ENCODE assay signal across 19 cellular contexts in the genomic region with DNA sequence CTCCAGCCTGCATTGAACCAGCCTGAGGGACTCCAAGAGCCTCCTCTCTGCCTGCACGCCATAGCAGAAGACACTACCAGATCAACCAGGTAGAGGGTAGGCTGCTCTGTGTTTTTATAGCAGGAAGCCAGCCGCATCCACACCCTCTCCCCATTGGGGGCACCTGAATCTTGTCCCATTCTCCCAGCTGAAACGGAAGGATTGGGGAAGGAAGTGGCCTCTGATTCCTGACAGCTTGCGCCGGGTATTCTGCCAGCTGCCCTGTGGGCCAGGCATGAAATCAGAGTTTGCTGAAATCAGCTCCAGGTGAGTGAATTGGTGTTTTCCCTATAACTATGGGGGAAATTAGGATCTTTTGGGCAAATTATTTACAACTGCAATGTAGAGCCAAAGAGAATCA. TPM values are rescaled to one million over a fixed set of nuclear protein-coding genes. Genes with fewer than 3 reads are reported as not detected.
DNase-seq lines count a peak whose midpoint lies in the region; ATAC-seq and TF ChIP-seq lines count a peak whose summit lies in the region.
"Had no signal": no experiment of that assay in that cellular context is flagged by ENCODE, and none has a peak within 500 bp of the region (broad histone marks: within the 10 kb centered on the region; RNA-seq: fewer than 3 reads in every experiment).

TSS of gene ZP2 (minus strand) at position 89 of the 400 bp plus-strand sequence. CDS start at position 62, 27 bp downstream.

- intact Hi-C loops in IMR-90 (cut with micrococcal nuclease) (no loop called here), colonic mucosa (cut with DNase I) (no loop called here)

- CTCF ChIA-PET in IMR-90 (lab: Yijun Ruan, JAX): no interaction called here

- H3K27me3 ChIP-seq in IMR-90 (ENCODE audit: control insufficient read depth, insufficient read depth, low read length) (peaks cover 22% of the 10 kb centered on the region), colonic mucosa (no peaks in the 10 kb centered on the region)

- no peak within 1 kb of the TSS for H3K18ac ChIP-seq in IMR-90 (ENCODE audit: low read depth, low read length)

- H3K9me3 Mint-ChIP-seq in neural crest cell: no peaks in the 10 kb centered on the region
- H3K9me3 Mint-ChIP-seq: CD4-positive, alpha-beta memory T cell; H9 had no signal

- H3K4me1 Mint-ChIP-seq in neural crest cell: no peaks in the 10 kb centered on the region
- H3K4me1 Mint-ChIP-seq: CD4-positive, alpha-beta memory T cell had no signal

- H3K4me3 ChIP-seq in IMR-90 (ENCODE audit: insufficient read depth, low read depth, low read length) (no peak within 1 kb of the TSS), colonic mucosa (no peak within 1 kb of the TSS)
- H3K4me3 ChIP-seq: GM23248 had no signal

- no peak for TF ChIP-seq POLR2A in IMR-90 (IDR thresholded peaks at IDR 0.05; ENCODE audit: low read depth, low read length)

- dilution Hi-C loops in IMR-90 (cut with HindIII; ENCODE audit: low sequenced_read_pairs, unreplicated experiment): no loop called here

- TF ChIP-seq CTCF in IMR-90 (conservative IDR thresholded peaks at IDR 0.05; ENCODE audit: low read depth, low read length) (no peak), neural crest cell (conservative IDR thresholded peaks at IDR 0.05) (no peak), colonic mucosa (IDR thresholded peaks at IDR 0.05) (no peak)

- POLR2A ChIA-PET in IMR-90 (lab: Charles Lee; ENCODE audit: unreplicated experiment): no interaction called here

- H3K14ac ChIP-seq in IMR-90 (replicated peaks; ENCODE audit: low read depth, low read length): no peak within 1 kb of the TSS

- H2AK9ac ChIP-seq in IMR-90 (replicated peaks; ENCODE audit: low read depth, low read length, poor library complexity): peak within 1 kb of the TSS; percentile 25

- no peak within 1 kb of the TSS for H2AFZ ChIP-seq in IMR-90 (replicated peaks; ENCODE audit: low read length, poor library complexity)
- H2AFZ ChIP-seq: GM23248 had no signal

- no peak within 1 kb of the TSS for H2BK20ac ChIP-seq in IMR-90 (ENCODE audit: low read depth, low read length)

- H3K56ac ChIP-seq in IMR-90 (ENCODE audit: extremely low read depth, insufficient read depth, low read length): no peak within 1 kb of the TSS

- H3K4ac ChIP-seq in IMR-90 (ENCODE audit: low read depth, low read length): no peak within 1 kb of the TSS

- H3K36me3 ChIP-seq in IMR-90 (ENCODE audit: control insufficient read depth, insufficient read depth, low read length) (no peaks in the 10 kb centered on the region), colonic mucosa (no peaks in the 10 kb centered on the region)

- no peak for TF ChIP-seq RAD21 in IMR-90 (IDR thresholded peaks at IDR 0.05; ENCODE audit: low read length)

- no peak within 1 kb of the TSS for H3K4me3 Mint-ChIP-seq in neural crest cell
- H3K4me3 Mint-ChIP-seq: CD4-positive, alpha-beta memory T cell; H9 had no signal

- H3K27ac Mint-ChIP-seq in neural crest cell (ENCODE audit: unreplicated experiment): peak within 1 kb of the TSS; percentile 93
- H3K27ac Mint-ChIP-seq: CD4-positive, alpha-beta memory T cell; H9 had no signal

- H3K4me1 ChIP-seq in IMR-90 (ENCODE audit: control insufficient read depth, insufficient read depth, low read length) (no peaks in the 10 kb centered on the region), colonic mucosa (no peaks in the 10 kb centered on the region)

- H2BK5ac ChIP-seq in IMR-90 (ENCODE audit: low read depth, low read length, poor library complexity, severe bottlenecking): no peak within 1 kb of the TSS

- no peaks in the 10 kb centered on the region for H3K79me1 ChIP-seq in IMR-90 (ENCODE audit: low read depth in 1 of 2, low read length in 2 of 2)

- ATAC-seq in IMR-90 (ENCODE audit: low read depth): no peak
- ATAC-seq: HCT116 had no signal

- peaks cover 11% of the 10 kb centered on the region for H3K27me3 Mint-ChIP-seq in neural crest cell (ENCODE audit: low read depth)

- no peak for DNase-seq in IMR-90
- peak; percentile 27 to 81 for DNase-seq in cerebellar nuclear complex (lab: John Stamatoyannopoulos, UW)
- no peak for DNase-seq in neural crest cell (ENCODE audit: low read depth, low spot score)
- DNase-seq in HuH-7.5 (ENCODE audit: low spot score): no peak
- DNase-seq in activated CD4-positive, alpha-beta T cell treated with anti-CD3 and anti-CD28 coated beads for 4 hours: no peak
- DNase-seq in colonic mucosa: no peak
- DNase-seq: Calu3; CD4-positive, alpha-beta memory T cell; COR-L47; DMS53; DMS79 treated with DMSO at 0.1 percent for 48 hours; GM23248; H9 had no signal

- H4K5ac ChIP-seq in IMR-90 (ENCODE audit: low read depth, low read length): no peak within 1 kb of the TSS

- H3K4me2 ChIP-seq in IMR-90 (ENCODE audit: low read depth, low read length): no peak within 1 kb of the TSS

- H4K20me1 ChIP-seq in IMR-90 (ENCODE audit: insufficient read depth, low read length): no peaks in the 10 kb centered on the region

- no peak within 1 kb of the TSS for H3K9ac ChIP-seq in IMR-90 (ENCODE audit: low read depth, low read length)
- no peak within 1 kb of the TSS for H3K9ac ChIP-seq in colonic mucosa (ENCODE audit: low read depth in 2 of 2, low read length in 2 of 2)
- H3K9ac ChIP-seq: GM23248 had no signal

- BruUV-seq in IMR-90 (replicated peaks; lab: Mats Ljungman, UMichigan): no TSS peak

- H2BK120ac ChIP-seq in IMR-90 (ENCODE audit: low read depth, low read length): no peak within 1 kb of the TSS

- H3K9me3 ChIP-seq in IMR-90 (ENCODE audit: control insufficient read depth, insufficient read depth, low read length): no peaks in the 10 kb centered on the region
- no peaks in the 10 kb centered on the region for H3K9me3 ChIP-seq in colonic mucosa

- no CpG with 5 or more reads among the region's 5 CpGs for WGBS in IMR-90 (ENCODE audit: extremely low coverage in 2 of 2, insufficient read length in 1 of 2), 2 experiments

- H3K36me3 Mint-ChIP-seq in neural crest cell (ENCODE audit: low read depth): no peaks in the 10 kb centered on the region
- H3K36me3 Mint-ChIP-seq: CD4-positive, alpha-beta memory T cell had no signal

- H4K91ac ChIP-seq in IMR-90 (ENCODE audit: insufficient read depth, low read depth, low read length): no peak within 1 kb of the TSS

- no peaks in the 10 kb centered on the region for H3K9me1 ChIP-seq in IMR-90 (ENCODE audit: insufficient read depth, low read length)

- H3K23ac ChIP-seq in IMR-90 (ENCODE audit: low read depth, low read length): no peak within 1 kb of the TSS

- H2AK5ac ChIP-seq in IMR-90 (ENCODE audit: low read depth, low read length): no peak within 1 kb of the TSS

- H3K27ac ChIP-seq in IMR-90 (ENCODE audit: insufficient read depth, low read length): no peak within 1 kb of the TSS
- H3K27ac ChIP-seq in colonic mucosa: no peak within 1 kb of the TSS
- H3K27ac ChIP-seq: GM23248 had no signal

- in situ Hi-C loops in IMR-90 (cut with MboI; ENCODE audit: low sequenced_read_pairs): no loop called here

- H2BK15ac ChIP-seq in IMR-90 (ENCODE audit: low read depth, low read length): no peak within 1 kb of the TSS

- H4K8ac ChIP-seq in IMR-90 (ENCODE audit: low read depth in 2 of 2, low read length in 2 of 2): no peak within 1 kb of the TSS

TF ChIP-seq in IMR-90, 13 proteins besides CTCF, POLR2A, EP300 and RAD21:
- TF ChIP-seq RCOR1 (IDR thresholded peaks at IDR 0.05; ENCODE audit: insufficient replicate concordance, low read length): no peak
- TF ChIP-seq MXI1 (IDR thresholded peaks at IDR 0.05; ENCODE audit: borderline replicate concordance, low read depth, low read length): no peak
- TF ChIP-seq FOS (IDR thresholded peaks at IDR 0.05; ENCODE audit: low read depth, low read length): no peak

RNA-seq across cellular contexts. Expression of gene ZP2, which starts in this region (rescaled TPM):
- not detected in 2 replicates for total RNA-seq in IMR-90 (2012; rRNA removed)
- polyA plus RNA-seq in IMR-90 (2012; rRNA removed): not detected in 2 replicates
- not detected in 2 replicates for polyA plus RNA-seq in IMR-90 (2012; cell fraction: cytosol; rRNA removed)
- polyA plus RNA-seq in IMR-90 (2012; cell fraction: nucleus; rRNA removed; ENCODE audit: low replicate concordance): not detected in 2 replicates
- not detected in 2 replicates for total RNA-seq in neural crest cell
- under 1 TPM; 0.25 to 0.27 TPM for total RNA-seq in colonic mucosa
- total RNA-seq: A172; A673; Calu3; CD4-positive, alpha-beta memory T cell; Daoy; GM23248; H4; H9 had no signal
- polyA plus RNA-seq: BJ; CD4-positive, alpha-beta memory T cell; GM23248 had no signal

Comparison
In these comparisons a context has a peak if more than half of its experiments do, and no peak if none do; other contexts are left out.
1. DNase-seq: peak in cerebellar nuclear complex (2 of 2); none in IMR-90 (single experiment), neural crest cell (single experiment), HuH-7.5 (single experiment), activated CD4-positive, alpha-beta T cell treated with anti-CD3 and anti-CD28 coated beads for 4 hours (0 of 2) and colonic mucosa (single experiment).